ENCODE assay signal across 8 cellular contexts in genomic region chr4:742742-743311, GRCh38. TPM values are rescaled to one million over a fixed set of nuclear protein-coding genes. Genes with fewer than 3 reads are reported as not detected.
A peak's percentile ranks its signal among the peaks of the same experiment; 100 is the strongest.
DNase-seq lines count a peak whose midpoint lies in the region; ATAC-seq and TF ChIP-seq lines count a peak whose summit lies in the region.

No MANE protein-coding gene starts in this region.

- H3K36me3 Mint-ChIP-seq in CD4-positive, alpha-beta T cell (ENCODE audit: low read depth), result peaks cover 24% of the 10 kb centered on the region
- H3K36me3 Mint-ChIP-seq in nephron progenitor cell (ENCODE audit: low read depth), result peaks cover 53% of the 10 kb centered on the region

- peaks cover 15 to 67% (median 57%) of the 10 kb centered on the region in 4 donors for H3K36me3 ChIP-seq in stomach

- H3K4me3 ChIP-seq in stomach, result no peak overlapping the region

- CTCF ChIA-PET in CD4-positive, alpha-beta T cell (lab: Charles Lee), result interaction anchor here (0.6 to 2.8 kb wide), 12 partner anchors 8 to 244 kb away, joined by 3 to 11 read pairs (median 3); partner anchors contain the start of genes GAK, IDUA and TMEM175

- WGBS in stomach, 5 donors, result 70 to 90% (median 75%) methylated on average over 17 to 26 of the region's 26 CpGs

- H3K4me1 Mint-ChIP-seq in CD4-positive, alpha-beta T cell (ENCODE audit: low read depth), result no peaks in the 10 kb centered on the region
- peaks cover 19% of the 10 kb centered on the region for H3K4me1 Mint-ChIP-seq in nephron progenitor cell

- intact Hi-C loops in CD4-positive, alpha-beta T cell (cut with DNase I, micrococcal nuclease), result loop anchor here (2.0 to 10.0 kb wide), 4 partner anchors 244 to 609 kb away; partner anchors contain the start of gene IDUA (in 2 of the 2)
- intact Hi-C loops in stomach (cut with DNase I; ENCODE audit: low total_unique reads), result no loop called here

- no peaks in the 10 kb centered on the region for H3K4me1 ChIP-seq in stomach

- ATAC-seq in CD4-positive, alpha-beta T cell (ENCODE audit: poor library complexity), result peak; percentile 83
- ATAC-seq in GM21619 (IDR thresholded peaks at IDR 0.05; ENCODE audit: unreplicated experiment), result peak; percentile 67

- POLR2A ChIA-PET in CD4-positive, alpha-beta T cell (lab: Charles Lee), result interaction anchor here (0.7 to 0.8 kb wide), 2 partner anchors 10 to 244 kb away, joined by 3 to 5 read pairs; partner anchors contain the start of gene IDUA

- H3K27ac Mint-ChIP-seq in CD4-positive, alpha-beta T cell, result no peak overlapping the region
- H3K27ac Mint-ChIP-seq in nephron progenitor cell, result no peak overlapping the region

- DNase-seq in CD4-positive, alpha-beta T cell, result peak; percentile 62 to 83 (median 72)
- DNase-seq in NCI-H774 (lab: John Stamatoyannopoulos, UW) (peak; percentile 5), epidermal melanocyte (ENCODE audit: insufficient read length, low spot score) (peak; percentile 81), nephron progenitor cell (peak; percentile 74), stomach (peak; percentile 72), DMS79 (lab: John Stamatoyannopoulos, UW) (no peak)
- DNase-seq in activated CD8-positive, alpha-beta memory T cell treated with anti-CD3 and anti-CD28 coated beads for 4 hours (ENCODE audit: low read depth in 2 of 2), result peak; percentile 50 to 58

- no peaks in the 10 kb centered on the region for H3K27me3 Mint-ChIP-seq in CD4-positive, alpha-beta T cell
- H3K27me3 Mint-ChIP-seq in nephron progenitor cell (ENCODE audit: low read depth, poor library complexity), result peaks cover 7% of the 10 kb centered on the region

- TF ChIP-seq EP300 in stomach (IDR thresholded peaks at IDR 0.05), result no peak

- H3K27ac ChIP-seq in CD4-positive, alpha-beta T cell (ENCODE audit: low read depth, low read length), result no peak overlapping the region
- no peak overlapping the region for H3K27ac ChIP-seq in stomach

- H3K9me3 ChIP-seq in CD4-positive, alpha-beta T cell (ENCODE audit: control insufficient read depth, low read length), result no peaks in the 10 kb centered on the region
- no peaks in the 10 kb centered on the region for H3K9me3 ChIP-seq in stomach

- TF ChIP-seq POLR2A in stomach (IDR thresholded peaks at IDR 0.05), result no peak

- H3K27me3 ChIP-seq in CD4-positive, alpha-beta T cell (ENCODE audit: control insufficient read depth, insufficient read depth, low read length), result no peaks in the 10 kb centered on the region
- no peaks in the 10 kb centered on the region for H3K27me3 ChIP-seq in stomach

- H3K9me3 Mint-ChIP-seq in CD4-positive, alpha-beta T cell, result no peaks in the 10 kb centered on the region
- peaks cover 12% of the 10 kb centered on the region for H3K9me3 Mint-ChIP-seq in nephron progenitor cell

- no peak overlapping the region for H3K4me3 Mint-ChIP-seq in CD4-positive, alpha-beta T cell
- no peak overlapping the region for H3K4me3 Mint-ChIP-seq in nephron progenitor cell

- TF ChIP-seq CTCF in CD4-positive, alpha-beta T cell (IDR thresholded peaks at IDR 0.05), result peak; percentile 88
- TF ChIP-seq CTCF in nephron progenitor cell (IDR thresholded peaks at IDR 0.05) (peak; percentile 86), stomach (IDR thresholded peaks at IDR 0.05) (peak in 5 of 7 experiments; percentile 52 to 90 (median 73))

RNA-seq across cellular contexts. Expression of gene PCGF3, which starts 37.2 kb away (rescaled TPM):
- 10 to 100 TPM; 45.1 to 48.6 TPM for total RNA-seq in CD4-positive, alpha-beta T cell
- total RNA-seq in stomach, result 100 to 1,000 TPM in 2 of 5 donors, 10 to 100 TPM in 3; 45.2 to 140 (median 82.6) TPM
- polyA plus RNA-seq in stomach, result 10 to 100 TPM; 24.7 to 48.9 (median 24.9) TPM

RNA-seq across cellular contexts. Expression of gene SLC49A3, which starts 53.9 kb away (rescaled TPM):
- under 1 TPM; 0.22 to 0.91 TPM for total RNA-seq in CD4-positive, alpha-beta T cell
- total RNA-seq in stomach, result 10 to 100 TPM in 2 of 5 donors, 1 to 10 TPM in 3; 2.7 to 18.8 (median 9.4) TPM
- 10 to 100 TPM in 2 of 3 donors, 1 to 10 TPM in 1; 8.2 to 15.2 (median 11.4) TPM for polyA plus RNA-seq in stomach
